8 cellular contexts compared by ENCODE assay signal in genomic region chr1:108199781-108200626, GRCh38. TPM values are rescaled to one million over a fixed set of nuclear protein-coding genes. Genes with fewer than 3 reads are reported as not detected.
A peak's percentile ranks its signal among the peaks of the same experiment; 100 is the strongest.
DNase-seq lines count a peak whose midpoint lies in the region; ATAC-seq lines count a peak whose summit lies in the region.

Gene SLC25A24 (minus strand): TSS chr1:108200343. CDS start chr1:108200138, 205 bp downstream.

- H3K27me3 Mint-ChIP-seq in activated T-cell treated with anti-CD3 and anti-CD28 coated beads, Interleukin-2, amount 50 U/mL, for 4 hours (ENCODE audit: low read depth), result no peaks in the 10 kb centered on the region

- H3K36me3 Mint-ChIP-seq in activated T-cell treated with anti-CD3 and anti-CD28 coated beads, Interleukin-2, amount 50 U/mL, for 4 hours (ENCODE audit: insufficient read depth), result peaks cover 3% of the 10 kb centered on the region

- H3K9ac ChIP-seq in muscle layer of colon (ENCODE audit: low read length), result peak within 1 kb of the TSS; percentile 80

- H3K9me3 ChIP-seq in esophagus (ENCODE audit: control insufficient read depth in 2 of 2, insufficient read depth in 1 of 2, low read depth in 1 of 2, low read length in 1 of 2) (peaks cover 0 to 3% of the 10 kb centered on the region in 2 donors), muscle layer of colon (ENCODE audit: low read length) (no peaks in the 10 kb centered on the region)

- peak within 1 kb of the TSS; percentile 86 to 99 for H3K4me3 ChIP-seq in esophagus (ENCODE audit: low read depth in 1 of 2, low read length in 2 of 2)
- peak within 1 kb of the TSS; percentile 89 to 93 for H3K4me3 ChIP-seq in muscle layer of colon (ENCODE audit: low read depth in 1 of 2, low read length in 2 of 2)

- H3K27ac ChIP-seq in esophagus (ENCODE audit: low read depth in 2 of 2, low read length in 1 of 2), result peak within 1 kb of the TSS; percentile 86 to 92
- peak within 1 kb of the TSS; percentile 78 for H3K27ac ChIP-seq in muscle layer of colon (ENCODE audit: low read depth, low read length)

- no peaks in the 10 kb centered on the region for H3K27me3 ChIP-seq in esophagus (ENCODE audit: control insufficient read depth in 1 of 2, insufficient read depth in 2 of 2, low read length in 2 of 2)
- H3K27me3 ChIP-seq in muscle layer of colon (ENCODE audit: control insufficient read depth in 1 of 2, insufficient read depth in 2 of 2, low read length in 2 of 2), result no peaks in the 10 kb centered on the region

- peaks cover 30% of the 10 kb centered on the region for H3K4me1 Mint-ChIP-seq in activated T-cell treated with anti-CD3 and anti-CD28 coated beads, Interleukin-2, amount 50 U/mL, for 4 hours (ENCODE audit: low read depth)

- H3K9me3 Mint-ChIP-seq in activated T-cell treated with anti-CD3 and anti-CD28 coated beads, Interleukin-2, amount 50 U/mL, for 4 hours, result no peaks in the 10 kb centered on the region

- ATAC-seq in GM19351 (IDR thresholded peaks at IDR 0.05; ENCODE audit: unreplicated experiment), result peak; percentile 86
- ATAC-seq in HG03565 (IDR thresholded peaks at IDR 0.05; ENCODE audit: unreplicated experiment), result peak; percentile 68
- peak; percentile 98 for ATAC-seq in activated T-cell treated with anti-CD3 and anti-CD28 coated beads, Interleukin-2, amount 50 U/mL, for 4 hours

- WGBS in esophagus, 2 donors, result 0 to 1% methylated on average over 54 to 96 of the region's 96 CpGs

- H3K4me1 ChIP-seq in esophagus (ENCODE audit: control insufficient read depth in 2 of 2, insufficient read depth in 2 of 2, low read length in 1 of 2), result peaks cover 0 to 2% of the 10 kb centered on the region in 2 donors
- H3K4me1 ChIP-seq in muscle layer of colon (ENCODE audit: insufficient read depth, low read length), result peaks cover 20% of the 10 kb centered on the region

- H3K36me3 ChIP-seq in esophagus (ENCODE audit: control insufficient read depth in 2 of 2, insufficient read depth in 2 of 2, low read length in 1 of 2), result no peaks in the 10 kb centered on the region
- H3K36me3 ChIP-seq in muscle layer of colon (ENCODE audit: insufficient read depth, low read length), result peaks cover 6% of the 10 kb centered on the region

- DNase-seq in CD1c-positive myeloid dendritic cell (ENCODE audit: extremely low spot score) (peak; percentile 85), OCI-M2 (lab: John Stamatoyannopoulos, UW; ENCODE audit: unreplicated experiment) (peak; percentile 6)
- peak; percentile 53 for DNase-seq in activated T-cell treated with anti-CD3 and anti-CD28 coated beads, Interleukin-2, amount 50 U/mL, for 4 hours
- peak; percentile 35 for DNase-seq in stimulated activated CD8-positive, alpha-beta memory T cell treated with anti-CD3 and anti-CD28 coated beads, Interleukin-7, amount 100 ng/mL, for 24 hours (ENCODE audit: low read depth)

- peak within 1 kb of the TSS; percentile 89 for H3K4me3 Mint-ChIP-seq in activated T-cell treated with anti-CD3 and anti-CD28 coated beads, Interleukin-2, amount 50 U/mL, for 4 hours

RNA-seq across cellular contexts. Expression of gene SLC25A24, which starts in this region (rescaled TPM):
- 1 to 10 TPM; 6.0 to 9.7 (median 6.1) TPM for total RNA-seq in activated T-cell treated with anti-CD3 and anti-CD28 coated beads, Interleukin-2, amount 50 U/mL, for 4 hours
- polyA plus RNA-seq in esophagus, result 1 to 10 TPM; 3.2 to 9.3 TPM

Comparison
In these comparisons a context has a peak if more than half of its experiments do, and no peak if none do; other contexts are left out.
1. Peak in every context shown above with its lines: DNase-seq, ATAC-seq, H3K4me3 ChIP-seq and H3K27ac ChIP-seq.
2. DNase-seq: peak in every context shown above with its lines; median percentile 85 in CD1c-positive myeloid dendritic cell; 53 in activated T-cell treated with anti-CD3 and anti-CD28 coated beads, Interleukin-2, amount 50 U/mL, for 4 hours; 35 in stimulated activated CD8-positive, alpha-beta memory T cell treated with anti-CD3 and anti-CD28 coated beads, Interleukin-7, amount 100 ng/mL, for 24 hours; 6 in OCI-M2.